In the genomic region with DNA sequence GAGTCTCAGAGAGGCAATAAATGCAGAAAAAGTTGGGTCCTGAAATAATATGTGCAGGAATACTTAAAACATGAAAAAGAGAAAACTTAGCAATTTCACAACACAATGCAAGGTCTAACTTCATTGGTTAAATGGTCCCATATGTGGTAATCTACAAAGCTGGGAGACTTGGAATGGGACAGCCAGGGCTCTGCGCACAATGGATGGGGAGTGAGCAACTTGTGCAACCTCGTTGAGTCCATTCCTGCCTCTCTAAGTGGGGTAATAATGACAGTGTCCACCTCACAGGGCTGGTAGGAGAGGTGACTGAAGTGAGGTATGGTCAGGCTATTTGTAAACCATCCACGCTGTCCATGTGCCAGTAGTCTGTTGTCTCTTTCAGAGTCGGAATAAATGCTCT, we compare ENCODE assay signal across 1 cellular context.
TF ChIP-seq lines count a peak whose summit lies in the region.

No MANE protein-coding gene starts in this region.

TF ChIP-seq in HepG2, 621 proteins besides CTCF, POLR2A, EP300 and RAD21:
- TF ChIP-seq, protein P1, sequence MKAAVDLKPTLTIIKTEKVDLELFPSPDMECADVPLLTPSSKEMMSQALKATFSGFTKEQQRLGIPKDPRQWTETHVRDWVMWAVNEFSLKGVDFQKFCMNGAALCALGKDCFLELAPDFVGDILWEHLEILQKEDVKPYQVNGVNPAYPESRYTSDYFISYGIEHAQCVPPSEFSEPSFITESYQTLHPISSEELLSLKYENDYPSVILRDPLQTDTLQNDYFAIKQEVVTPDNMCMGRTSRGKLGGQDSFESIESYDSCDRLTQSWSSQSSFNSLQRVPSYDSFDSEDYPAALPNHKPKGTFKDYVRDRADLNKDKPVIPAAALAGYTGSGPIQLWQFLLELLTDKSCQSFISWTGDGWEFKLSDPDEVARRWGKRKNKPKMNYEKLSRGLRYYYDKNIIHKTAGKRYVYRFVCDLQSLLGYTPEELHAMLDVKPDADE (CRISPR knock-in tag; IDR thresholded peaks at IDR 0.05), result no peak
- TF ChIP-seq, protein P2, sequence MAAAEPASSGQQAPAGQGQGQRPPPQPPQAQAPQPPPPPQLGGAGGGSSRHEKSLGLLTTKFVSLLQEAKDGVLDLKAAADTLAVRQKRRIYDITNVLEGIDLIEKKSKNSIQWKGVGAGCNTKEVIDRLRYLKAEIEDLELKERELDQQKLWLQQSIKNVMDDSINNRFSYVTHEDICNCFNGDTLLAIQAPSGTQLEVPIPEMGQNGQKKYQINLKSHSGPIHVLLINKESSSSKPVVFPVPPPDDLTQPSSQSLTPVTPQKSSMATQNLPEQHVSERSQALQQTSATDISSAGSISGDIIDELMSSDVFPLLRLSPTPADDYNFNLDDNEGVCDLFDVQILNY (CRISPR knock-in tag; conservative IDR thresholded peaks at IDR 0.05), result no peak
- TF ChIP-seq ASH2L (IDR thresholded peaks at IDR 0.05; ENCODE audit: insufficient read length, low read depth, low read length), result no peak
- TF ChIP-seq POLR2AphosphoS5 (IDR thresholded peaks at IDR 0.05; ENCODE audit: low read depth, low read length), result no peak
- TF ChIP-seq, protein P3, sequence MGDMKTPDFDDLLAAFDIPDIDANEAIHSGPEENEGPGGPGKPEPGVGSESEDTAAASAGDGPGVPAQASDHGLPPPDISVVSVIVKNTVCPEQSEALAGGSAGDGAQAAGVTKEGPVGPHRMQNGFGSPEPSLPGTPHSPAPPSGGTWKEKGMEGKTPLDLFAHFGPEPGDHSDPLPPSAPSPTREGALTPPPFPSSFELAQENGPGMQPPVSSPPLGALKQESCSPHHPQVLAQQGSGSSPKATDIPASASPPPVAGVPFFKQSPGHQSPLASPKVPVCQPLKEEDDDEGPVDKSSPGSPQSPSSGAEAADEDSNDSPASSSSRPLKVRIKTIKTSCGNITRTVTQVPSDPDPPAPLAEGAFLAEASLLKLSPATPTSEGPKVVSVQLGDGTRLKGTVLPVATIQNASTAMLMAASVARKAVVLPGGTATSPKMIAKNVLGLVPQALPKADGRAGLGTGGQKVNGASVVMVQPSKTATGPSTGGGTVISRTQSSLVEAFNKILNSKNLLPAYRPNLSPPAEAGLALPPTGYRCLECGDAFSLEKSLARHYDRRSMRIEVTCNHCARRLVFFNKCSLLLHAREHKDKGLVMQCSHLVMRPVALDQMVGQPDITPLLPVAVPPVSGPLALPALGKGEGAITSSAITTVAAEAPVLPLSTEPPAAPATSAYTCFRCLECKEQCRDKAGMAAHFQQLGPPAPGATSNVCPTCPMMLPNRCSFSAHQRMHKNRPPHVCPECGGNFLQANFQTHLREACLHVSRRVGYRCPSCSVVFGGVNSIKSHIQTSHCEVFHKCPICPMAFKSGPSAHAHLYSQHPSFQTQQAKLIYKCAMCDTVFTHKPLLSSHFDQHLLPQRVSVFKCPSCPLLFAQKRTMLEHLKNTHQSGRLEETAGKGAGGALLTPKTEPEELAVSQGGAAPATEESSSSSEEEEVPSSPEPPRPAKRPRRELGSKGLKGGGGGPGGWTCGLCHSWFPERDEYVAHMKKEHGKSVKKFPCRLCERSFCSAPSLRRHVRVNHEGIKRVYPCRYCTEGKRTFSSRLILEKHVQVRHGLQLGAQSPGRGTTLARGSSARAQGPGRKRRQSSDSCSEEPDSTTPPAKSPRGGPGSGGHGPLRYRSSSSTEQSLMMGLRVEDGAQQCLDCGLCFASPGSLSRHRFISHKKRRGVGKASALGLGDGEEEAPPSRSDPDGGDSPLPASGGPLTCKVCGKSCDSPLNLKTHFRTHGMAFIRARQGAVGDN (CRISPR knock-in tag; IDR thresholded peaks at IDR 0.05), result no peak
- no peak for TF ChIP-seq ZBTB20 (CRISPR knock-in tag; IDR thresholded peaks at IDR 0.05; ENCODE audit: borderline replicate concordance, low read depth)
- no peak for TF ChIP-seq NFRKB (IDR thresholded peaks at IDR 0.05)
- no peak for TF ChIP-seq ZNF75D (CRISPR knock-in tag; IDR thresholded peaks at IDR 0.05; ENCODE audit: borderline replicate concordance)
- no peak for TF ChIP-seq ZNF160 (CRISPR knock-in tag; IDR thresholded peaks at IDR 0.05)
- no peak for TF ChIP-seq ZNF10 (CRISPR knock-in tag; IDR thresholded peaks at IDR 0.05; ENCODE audit: borderline replicate concordance, low read depth)
- no peak for TF ChIP-seq MTA1 (CRISPR knock-in tag; IDR thresholded peaks at IDR 0.05; ENCODE audit: borderline replicate concordance)
- no peak for TF ChIP-seq KDM3A (CRISPR knock-in tag; IDR thresholded peaks at IDR 0.05; ENCODE audit: low read depth)
- TF ChIP-seq ZNF225 (CRISPR knock-in tag; IDR thresholded peaks at IDR 0.05), result no peak
- TF ChIP-seq, protein P4, sequence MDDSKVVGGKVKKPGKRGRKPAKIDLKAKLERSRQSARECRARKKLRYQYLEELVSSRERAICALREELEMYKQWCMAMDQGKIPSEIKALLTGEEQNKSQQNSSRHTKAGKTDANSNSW (CRISPR knock-in tag; IDR thresholded peaks at IDR 0.05; ENCODE audit: borderline replicate concordance), result no peak
- TF ChIP-seq, protein P5, sequence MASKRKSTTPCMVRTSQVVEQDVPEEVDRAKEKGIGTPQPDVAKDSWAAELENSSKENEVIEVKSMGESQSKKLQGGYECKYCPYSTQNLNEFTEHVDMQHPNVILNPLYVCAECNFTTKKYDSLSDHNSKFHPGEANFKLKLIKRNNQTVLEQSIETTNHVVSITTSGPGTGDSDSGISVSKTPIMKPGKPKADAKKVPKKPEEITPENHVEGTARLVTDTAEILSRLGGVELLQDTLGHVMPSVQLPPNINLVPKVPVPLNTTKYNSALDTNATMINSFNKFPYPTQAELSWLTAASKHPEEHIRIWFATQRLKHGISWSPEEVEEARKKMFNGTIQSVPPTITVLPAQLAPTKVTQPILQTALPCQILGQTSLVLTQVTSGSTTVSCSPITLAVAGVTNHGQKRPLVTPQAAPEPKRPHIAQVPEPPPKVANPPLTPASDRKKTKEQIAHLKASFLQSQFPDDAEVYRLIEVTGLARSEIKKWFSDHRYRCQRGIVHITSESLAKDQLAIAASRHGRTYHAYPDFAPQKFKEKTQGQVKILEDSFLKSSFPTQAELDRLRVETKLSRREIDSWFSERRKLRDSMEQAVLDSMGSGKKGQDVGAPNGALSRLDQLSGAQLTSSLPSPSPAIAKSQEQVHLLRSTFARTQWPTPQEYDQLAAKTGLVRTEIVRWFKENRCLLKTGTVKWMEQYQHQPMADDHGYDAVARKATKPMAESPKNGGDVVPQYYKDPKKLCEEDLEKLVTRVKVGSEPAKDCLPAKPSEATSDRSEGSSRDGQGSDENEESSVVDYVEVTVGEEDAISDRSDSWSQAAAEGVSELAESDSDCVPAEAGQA (IDR thresholded peaks at IDR 0.05; ENCODE audit: low read depth), result no peak
- TF ChIP-seq, protein P5 (CRISPR knock-in tag; IDR thresholded peaks at IDR 0.05; ENCODE audit: borderline replicate concordance), result no peak
- TF ChIP-seq, protein P6, sequence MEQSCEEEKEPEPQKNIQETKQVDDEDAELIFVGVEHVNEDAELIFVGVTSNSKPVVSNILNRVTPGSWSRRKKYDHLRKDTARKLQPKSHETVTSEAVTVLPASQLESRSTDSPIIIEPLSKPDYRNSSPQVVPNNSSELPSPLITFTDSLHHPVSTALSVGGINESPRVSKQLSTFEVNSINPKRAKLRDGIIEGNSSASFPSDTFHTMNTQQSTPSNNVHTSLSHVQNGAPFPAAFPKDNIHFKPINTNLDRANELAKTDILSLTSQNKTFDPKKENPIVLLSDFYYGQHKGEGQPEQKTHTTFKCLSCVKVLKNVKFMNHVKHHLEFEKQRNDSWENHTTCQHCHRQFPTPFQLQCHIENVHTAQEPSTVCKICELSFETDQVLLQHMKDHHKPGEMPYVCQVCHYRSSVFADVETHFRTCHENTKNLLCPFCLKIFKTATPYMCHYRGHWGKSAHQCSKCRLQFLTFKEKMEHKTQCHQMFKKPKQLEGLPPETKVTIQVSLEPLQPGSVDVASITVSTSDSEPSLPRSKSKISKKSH (CRISPR knock-in tag; IDR thresholded peaks at IDR 0.05; ENCODE audit: borderline replicate concordance), result no peak
